ENCODE assay signal across 8 cellular contexts in genomic region chr5:176629853-176630680, GRCh38. TPM values are rescaled to one million over a fixed set of nuclear protein-coding genes. Genes with fewer than 3 reads are reported as not detected.
DNase-seq lines count a peak whose midpoint lies in the region; ATAC-seq and TF ChIP-seq lines count a peak whose summit lies in the region.

Gene EIF4E1B, plus strand, starts transcription at chr5:176630675. Its CDS starts 12,113 bp downstream, at chr5:176642788.
Gene SNCB, minus strand, starts transcription at chr5:176630534. Its CDS starts 880 bp downstream, at chr5:176629654.

- no peak for TF ChIP-seq RAD21 in SK-N-SH (IDR thresholded peaks at IDR 0.05; ENCODE audit: low read length)

- H3K27ac ChIP-seq in SK-N-SH (ENCODE audit: low read depth in 2 of 2, low read length in 1 of 2): no peak within 1 kb of the TSS
- no peak within 1 kb of the TSS for H3K27ac ChIP-seq in colonic mucosa
- no peak within 1 kb of the TSS for H3K27ac ChIP-seq in lung (ENCODE audit: low read depth in 1 of 2, low read length in 1 of 2)

- CTCF ChIA-PET in GM10248 (lab: Yijun Ruan, JAX) (interaction anchor here (0.9 to 2.9 kb wide), 7 partner anchors 11 to 58 kb away, joined by 3 to 10 read pairs (median 4); no protein-coding TSS in a partner anchor), SK-N-SH (lab: Yijun Ruan, JAX) (interaction anchor here (0.6 to 3.5 kb wide), 10 partner anchors 9 to 900 kb away, joined by 3 to 16 read pairs (median 6); partner anchors contain the start of genes CLTB, CPLX2, TSPAN17 and ZNF346)

- intact Hi-C loops in colonic mucosa (cut with DNase I): no loop called here

- no peaks in the 10 kb centered on the region for H3F3A ChIP-seq in SK-N-SH (replicated peaks; ENCODE audit: insufficient read depth)

- H3K9me2 ChIP-seq in SK-N-SH: no peaks in the 10 kb centered on the region

- H3K79me2 ChIP-seq in SK-N-SH (ENCODE audit: insufficient read depth): no peaks in the 10 kb centered on the region

- H3K4me1 ChIP-seq in SK-N-SH (ENCODE audit: control insufficient read depth in 1 of 2, insufficient read depth in 2 of 2, low read depth in 1 of 2, low read length in 1 of 2) (peaks cover 0 to 9% of the 10 kb centered on the region in 2 experiments; a peak in 1 of 4 replicates), colonic mucosa (peaks cover 11% of the 10 kb centered on the region), lung (ENCODE audit: control insufficient read depth in 2 of 2, insufficient read depth in 2 of 2, low read length in 2 of 2) (peaks cover 0 to 10% of the 10 kb centered on the region in 2 donors)

- H3K9ac ChIP-seq in SK-N-SH (no peak within 1 kb of the TSS), colonic mucosa (ENCODE audit: low read depth in 2 of 2, low read length in 2 of 2) (no peak within 1 kb of the TSS)

- H3K36me3 ChIP-seq in SK-N-SH (replicated peaks in 1 of 2; ENCODE audit: control insufficient read depth in 1 of 2, insufficient read depth in 2 of 2, low read length in 1 of 2) (no peaks in the 10 kb centered on the region), colonic mucosa (no peaks in the 10 kb centered on the region), lung (ENCODE audit: control insufficient read depth in 2 of 2, insufficient read depth in 2 of 2, low read length in 2 of 2) (no peaks in the 10 kb centered on the region)

- H2AFZ ChIP-seq in SK-N-SH (ENCODE audit: low read depth): peak within 1 kb of the TSS; percentile 68; the same call in 1 of the 2 replicates

- no peaks in the 10 kb centered on the region for H4K20me1 ChIP-seq in SK-N-SH (ENCODE audit: insufficient read depth)

- peak; percentile 80 for DNase-seq in GM10248 (ENCODE audit: extremely low spot score)
- peak; percentile 91 for DNase-seq in SK-N-SH
- DNase-seq in colonic mucosa: no peak
- DNase-seq in lung (ENCODE audit: low spot score): no peak
- peak; percentile 69 for DNase-seq in stimulated activated naive CD8-positive, alpha-beta T cell treated with anti-CD3 and anti-CD28 coated beads, Interleukin-15, Interleukin-2, amounts not matched to agents 100 U/mL and 50 U/mL, for 24 hours
- no peak for DNase-seq in NK-92 treated with Interleukin-12 subunit alpha and Interleukin-12 subunit beta, amount 100 ng/mL, for 24 hours (lab: John Stamatoyannopoulos, UW)
- no peak for DNase-seq in effector CD4-positive, alpha-beta T cell

- H3K4me2 ChIP-seq in SK-N-SH: peak within 1 kb of the TSS; percentile 90

- H3K27me3 ChIP-seq in SK-N-SH (ENCODE audit: insufficient read depth) (peaks cover 38% of the 10 kb centered on the region; the same call in 1 of the 2 replicates), colonic mucosa (peaks cover 61% of the 10 kb centered on the region), lung (ENCODE audit: control insufficient read depth, insufficient read depth) (peaks cover 16% of the 10 kb centered on the region)

- H3K4me3 ChIP-seq in SK-N-SH (ENCODE audit: low read depth in 2 of 2, low read length in 1 of 2) (peak within 1 kb of the TSS; percentile 40 to 59), colonic mucosa (peak within 1 kb of the TSS; percentile 23), lung (no peak within 1 kb of the TSS)

- no peak for TF ChIP-seq EP300 in SK-N-SH (IDR thresholded peaks at IDR 0.05; ENCODE audit: borderline replicate concordance in 1 of 2, low read depth in 1 of 2, low read length in 1 of 2)

- POLR2A ChIA-PET in GM10248 (lab: Yijun Ruan, JAX): no interaction called here
- POLR2A ChIA-PET in SK-N-SH (lab: Yijun Ruan, JAX): interaction anchor here (1.0 to 1.5 kb wide), 2 partner anchors 17 to 92 kb away, joined by 3 to 6 read pairs; partner anchors contain the start of gene TSPAN17

- WGBS in SK-N-SH (ENCODE audit: low lambda C conversion rate): 1% methylated on average over 21 of the region's 94 CpGs
- 1% methylated on average over 68 to 94 of the region's 94 CpGs for WGBS in lung, 2 donors

- no peaks in the 10 kb centered on the region for H3K9me3 ChIP-seq in SK-N-SH
- no peaks in the 10 kb centered on the region for H3K9me3 ChIP-seq in colonic mucosa
- peaks cover 0 to 3% of the 10 kb centered on the region in 2 donors for H3K9me3 ChIP-seq in lung (ENCODE audit: control insufficient read depth in 2 of 2, insufficient read depth in 1 of 2, low read length in 1 of 2)

- no peak for TF ChIP-seq CTCF in GM10248 (IDR thresholded peaks at IDR 0.05; ENCODE audit: control extremely low read depth, extremely low read depth, low read depth, missing control alignments)
- TF ChIP-seq CTCF in SK-N-SH (IDR thresholded peaks at IDR 0.05): peak; percentile 15
- no peak for TF ChIP-seq CTCF in colonic mucosa (IDR thresholded peaks at IDR 0.05)
- TF ChIP-seq CTCF in lung (IDR thresholded peaks at IDR 0.05; ENCODE audit: control extremely low read depth, extremely low read depth): no peak

- ATAC-seq in HG02973 (IDR thresholded peaks at IDR 0.05; ENCODE audit: unreplicated experiment) (peak; percentile 62), lung (ENCODE audit: insufficient read depth, low FRiP score) (peak; percentile 22)
- peak; percentile 87 for ATAC-seq in stimulated activated naive CD8-positive, alpha-beta T cell treated with anti-CD3 and anti-CD28 coated beads, Interleukin-15, Interleukin-2, amounts not matched to agents 100 U/mL and 50 U/mL, for 24 hours

TF ChIP-seq in SK-N-SH, 30 proteins besides CTCF, POLR2A, EP300 and RAD21:
- 0 out of 2 replicates have a peak, but pooled peaks have one; percentile 8 for TF ChIP-seq MXI1 (IDR thresholded peaks at IDR 0.05; ENCODE audit: low read depth, low read length)
- peak; percentile 92 for TF ChIP-seq PBX3 (IDR thresholded peaks at IDR 0.05)
- no peak for TF ChIP-seq TAF1 (IDR thresholded peaks at IDR 0.05; ENCODE audit: borderline replicate concordance, low read depth, low read length)
- TF ChIP-seq YY1 (IDR thresholded peaks at IDR 0.05; ENCODE audit: low read depth): no peak
- 0 out of 2 replicates have a peak, but pooled peaks have one; percentile 38 for TF ChIP-seq MAX (IDR thresholded peaks at IDR 0.05; ENCODE audit: low read depth)
- TF ChIP-seq CHD2 (IDR thresholded peaks at IDR 0.05; ENCODE audit: low read length, partially characterized antibody): peak; percentile 26

RNA-seq across cellular contexts. Expression of gene EIF4E1B, which starts in this region (rescaled TPM):
- not detected in 2 replicates for polyA plus RNA-seq in SK-N-SH (2012; rRNA removed)
- polyA plus RNA-seq in SK-N-SH (2012; cell fraction: cytosol; rRNA removed): not detected in 2 replicates
- not detected in 2 replicates for polyA plus RNA-seq in SK-N-SH (2012; cell fraction: nucleus; rRNA removed)
- not detected for total RNA-seq in colonic mucosa
- total RNA-seq in lung: not detected
- not detected for polyA plus RNA-seq in lung

RNA-seq across cellular contexts. Expression of gene SNCB, which starts in this region (rescaled TPM):
- polyA plus RNA-seq in SK-N-SH (2012; rRNA removed): 0.15 and 0.33 TPM in 2 replicates
- 0.14 and 0.16 TPM in 2 replicates for polyA plus RNA-seq in SK-N-SH (2012; cell fraction: cytosol; rRNA removed)
- 0.11 and 0.29 TPM in 2 replicates for polyA plus RNA-seq in SK-N-SH (2012; cell fraction: nucleus; rRNA removed)
- not detected for total RNA-seq in colonic mucosa
- not detected for total RNA-seq in lung
- under 1 TPM in 1 of 2 donors, not detected in 1; 0.02 TPM for polyA plus RNA-seq in lung

Comparison
In these comparisons a context has a peak if more than half of its experiments do, and no peak if none do; other contexts are left out.
1. Peak in DNase-seq, H3K4me3 ChIP-seq and H3K4me2 ChIP-seq in SK-N-SH; RNA of the genes that start here not detected or under 1 TPM.
2. Peak in ATAC-seq in lung; RNA of the genes that start here not detected or under 1 TPM.
3. DNase-seq: peak in GM10248 (single experiment) and stimulated activated naive CD8-positive, alpha-beta T cell treated with anti-CD3 and anti-CD28 coated beads, Interleukin-15, Interleukin-2, amounts not matched to agents 100 U/mL and 50 U/mL, for 24 hours (single experiment); none in colonic mucosa (single experiment), lung (single experiment), NK-92 treated with Interleukin-12 subunit alpha and Interleukin-12 subunit beta, amount 100 ng/mL, for 24 hours (single experiment) and effector CD4-positive, alpha-beta T cell (single experiment).
4. ATAC-seq: peak in every context shown above with its lines; median percentile 87 in stimulated activated naive CD8-positive, alpha-beta T cell treated with anti-CD3 and anti-CD28 coated beads, Interleukin-15, Interleukin-2, amounts not matched to agents 100 U/mL and 50 U/mL, for 24 hours; 62 in HG02973; 22 in lung.